In the genomic region with DNA sequence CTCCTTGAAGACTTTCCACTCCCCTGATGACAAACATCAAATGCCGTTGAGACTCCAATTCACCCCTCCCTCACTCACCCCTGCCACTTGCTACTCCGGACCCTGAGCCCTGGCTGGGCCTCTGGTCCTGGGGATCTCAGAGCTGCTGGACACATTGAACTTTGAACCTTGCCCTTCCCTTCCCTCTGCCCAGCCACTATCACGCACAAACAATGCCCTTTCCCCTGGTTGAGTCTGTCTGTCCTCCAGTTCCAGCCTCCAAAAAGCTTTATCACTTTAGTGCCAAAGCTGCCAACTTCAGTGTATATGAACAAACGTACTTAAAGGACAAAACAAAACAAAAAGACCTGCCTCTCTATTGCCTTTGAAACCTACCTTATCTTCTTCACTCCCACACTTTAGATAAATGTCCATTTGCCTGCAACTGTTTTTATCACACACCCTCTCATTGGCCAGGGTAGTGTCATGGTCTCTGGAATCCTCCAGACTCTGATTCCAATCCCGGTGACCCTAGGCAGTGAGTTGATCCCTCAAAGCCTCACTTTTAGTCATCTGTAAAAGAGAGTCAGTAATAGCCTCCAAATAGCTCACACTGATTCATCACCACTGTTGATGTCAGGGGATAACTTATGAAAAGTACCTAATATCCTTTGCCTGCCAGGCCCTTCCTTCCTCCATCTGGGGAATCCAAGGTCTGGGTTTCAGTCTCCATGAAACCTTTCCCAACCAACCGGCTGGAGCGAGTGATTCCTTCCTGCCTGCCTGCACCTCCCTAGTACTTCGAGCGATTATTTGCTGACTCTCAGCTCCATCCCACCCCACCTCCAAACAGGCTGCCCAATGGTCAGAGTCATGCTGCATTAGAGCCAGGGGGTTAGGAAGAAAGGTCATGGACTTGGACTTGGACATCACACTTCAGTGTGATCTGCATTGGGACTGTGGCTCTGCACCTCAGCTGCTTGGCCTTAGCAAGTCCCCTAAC, we compare ENCODE assay signal across 14 cellular contexts. TPM values are rescaled to one million over a fixed set of nuclear protein-coding genes. Genes with fewer than 3 reads are reported as not detected.
DNase-seq lines count a peak whose midpoint lies in the region; ATAC-seq and TF ChIP-seq lines count a peak whose summit lies in the region.
"Had no signal": no experiment of that assay in that cellular context is flagged by ENCODE, and none has a peak within 500 bp of the region (broad histone marks: within the 10 kb centered on the region; RNA-seq: fewer than 3 reads in every experiment).

No MANE protein-coding gene starts in this region.

- no peak overlapping the region for H3K4me3 Mint-ChIP-seq in Caco-2 (ENCODE audit: unreplicated experiment)
- H3K4me3 Mint-ChIP-seq: activated CD8-positive, alpha-beta T cell treated with anti-CD3 and anti-CD28 coated beads for 36 hours; CD8-positive, alpha-beta memory T cell; effector memory CD8-positive, alpha-beta T cell had no signal

- no peak overlapping the region for H3K4me3 ChIP-seq in MG63
- H3K4me3 ChIP-seq in Caco-2 (ENCODE audit: low read depth, low read length) = no peak overlapping the region
- H3K4me3 ChIP-seq: thoracic aorta had no signal

- no peaks in the 10 kb centered on the region for H3K9me3 Mint-ChIP-seq in Caco-2 (ENCODE audit: unreplicated experiment)
- H3K9me3 Mint-ChIP-seq: activated CD8-positive, alpha-beta T cell treated with anti-CD3 and anti-CD28 coated beads for 36 hours; CD8-positive, alpha-beta memory T cell; effector memory CD8-positive, alpha-beta T cell had no signal

- H3K27me3 Mint-ChIP-seq in Caco-2 (ENCODE audit: insufficient read depth, unreplicated experiment) = no peaks in the 10 kb centered on the region
- H3K27me3 Mint-ChIP-seq: activated CD8-positive, alpha-beta T cell treated with anti-CD3 and anti-CD28 coated beads for 36 hours; effector memory CD8-positive, alpha-beta T cell had no signal

- intact Hi-C loops in Caco-2 (cut with micrococcal nuclease; ENCODE audit: unreplicated experiment) = no loop called here

- peak; percentile 78 for DNase-seq in ELR (ENCODE audit: low read depth)
- DNase-seq in MG63 = peak; percentile 62
- peak; percentile 58 for DNase-seq in renal cortical epithelial cell (ENCODE audit: low read depth)
- DNase-seq in Caco-2 = no peak
- DNase-seq in stimulated activated naive CD4-positive, alpha-beta T cell (lab: John Stamatoyannopoulos, UW) = no peak
- DNase-seq: activated CD8-positive, alpha-beta T cell treated with anti-CD3 and anti-CD28 coated beads for 36 hours; activated effector memory CD4-positive, alpha-beta T cell treated with Interleukin-2 at 50 U/mL for 16 hours; CD8-positive, alpha-beta memory T cell; effector memory CD8-positive, alpha-beta T cell; NCI-H2171 treated with DMSO at 0.1 percent for 48 hours; SIG-M5 had no signal

- POLR2A ChIA-PET in Caco-2 (lab: Charles Lee) = no interaction called here

- no peaks in the 10 kb centered on the region for H3K36me3 ChIP-seq in MG63
- no peaks in the 10 kb centered on the region for H3K36me3 ChIP-seq in Caco-2 (ENCODE audit: control insufficient read depth, insufficient read depth, low read length)
- H3K36me3 ChIP-seq: thoracic aorta had no signal

- CTCF ChIA-PET in Caco-2 (lab: Charles Lee) = no interaction called here

- H3K27ac Mint-ChIP-seq in Caco-2 (ENCODE audit: unreplicated experiment) = no peak overlapping the region
- H3K27ac Mint-ChIP-seq: activated CD8-positive, alpha-beta T cell treated with anti-CD3 and anti-CD28 coated beads for 36 hours had no signal

- no peak for TF ChIP-seq CTCF in Caco-2 (IDR thresholded peaks at IDR 0.05; ENCODE audit: insufficient read depth in 1 of 2, low read depth in 1 of 2, low read length in 1 of 2, severe bottlenecking in 1 of 2, unreplicated experiment in 1 of 2)

- H3K36me3 Mint-ChIP-seq in Caco-2 (ENCODE audit: insufficient read depth, unreplicated experiment) = no peaks in the 10 kb centered on the region
- H3K36me3 Mint-ChIP-seq: CD8-positive, alpha-beta memory T cell had no signal

- peaks cover 15% of the 10 kb centered on the region for H3K4me1 ChIP-seq in Caco-2

- H3K9me3 ChIP-seq in MG63 (no peaks in the 10 kb centered on the region), Caco-2 (no peaks in the 10 kb centered on the region)
- H3K9me3 ChIP-seq: thoracic aorta had no signal

- peak; percentile 40 for ATAC-seq in esophagus mucosa
- no peak for ATAC-seq in HG02623 (IDR thresholded peaks at IDR 0.05; ENCODE audit: unreplicated experiment)
- ATAC-seq: activated CD8-positive, alpha-beta T cell treated with anti-CD3 and anti-CD28 coated beads for 36 hours; effector memory CD8-positive, alpha-beta T cell had no signal

- H3K4me1 Mint-ChIP-seq in Caco-2 (ENCODE audit: low read depth, unreplicated experiment) = peaks cover 14% of the 10 kb centered on the region

- H3K27me3 ChIP-seq in MG63 = no peaks in the 10 kb centered on the region
- no peaks in the 10 kb centered on the region for H3K27me3 ChIP-seq in Caco-2 (replicated peaks; ENCODE audit: control insufficient read depth, insufficient read depth, low read length)

- BruUV-seq in Caco-2 (replicated peaks; lab: Mats Ljungman, UMichigan) = no TSS peak

RNA-seq across cellular contexts. Expression of gene SPOCD1, which starts 15.9 kb away (rescaled TPM):
- 27.6 and 32.3 TPM in 2 replicates for total RNA-seq in MG63 (2014; rRNA removed; shearing (Covaris generic); ENCODE audit: low replicate concordance)
- total RNA-seq in esophagus mucosa (0.68 TPM), renal cortical epithelial cell (5.0 and 8.0 TPM in 2 replicates), Caco-2 (2022) (0.26 and 0.66 TPM in 2 replicates)
- total RNA-seq: activated CD8-positive, alpha-beta T cell treated with anti-CD3 and anti-CD28 coated beads for 36 hours had no signal

Comparison
In these comparisons a context has a peak if more than half of its experiments do, and no peak if none do; other contexts are left out.
1. DNase-seq: peak in ELR (single experiment), MG63 (single experiment) and renal cortical epithelial cell (single experiment); none in Caco-2 (0 of 2) and stimulated activated naive CD4-positive, alpha-beta T cell (0 of 6).